1 cellular context compared by ENCODE assay signal in the genomic region with DNA sequence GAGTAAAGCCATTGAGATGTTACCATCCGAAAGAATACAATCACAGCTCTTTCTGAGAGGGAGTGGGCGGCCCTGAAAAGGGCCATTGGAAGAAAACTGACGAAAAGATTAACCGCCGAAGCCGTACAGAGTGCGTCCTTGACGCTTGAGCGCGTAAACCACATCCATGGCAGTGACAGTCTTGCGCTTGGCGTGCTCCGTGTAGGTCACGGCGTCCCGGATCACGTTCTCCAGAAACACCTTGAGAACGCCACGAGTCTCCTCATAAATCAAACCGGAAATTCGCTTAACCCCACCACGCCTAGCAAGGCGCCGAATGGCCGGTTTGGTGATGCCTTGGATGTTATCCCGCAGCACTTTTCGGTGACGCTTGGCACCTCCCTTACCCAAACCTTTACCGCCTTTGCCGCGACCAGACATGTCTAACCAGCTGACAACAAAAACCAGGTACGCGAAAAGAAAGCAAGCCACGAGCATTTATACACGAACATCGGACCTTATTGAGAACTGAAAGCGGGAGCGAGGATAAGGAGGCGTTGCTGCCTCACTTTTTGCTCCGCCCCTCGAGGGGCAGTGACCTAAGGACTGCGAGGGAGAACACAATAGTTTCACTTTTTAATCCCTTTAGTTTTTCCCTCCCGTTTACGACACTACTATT.
TF ChIP-seq lines count a peak whose summit lies in the region.

No MANE protein-coding gene starts in this region.

TF ChIP-seq in WTC11, 78 proteins besides CTCF, POLR2A, EP300 and RAD21 (continued from another document and continues in another):
- TF ChIP-seq GRHL2 (CRISPR knock-in tag; IDR thresholded peaks at IDR 0.05; ENCODE audit: insufficient replicate concordance, severe bottlenecking): no peak
- peak; percentile 97 for TF ChIP-seq NFATC4 (CRISPR knock-in tag; IDR thresholded peaks at IDR 0.05)
- TF ChIP-seq, protein P1, sequence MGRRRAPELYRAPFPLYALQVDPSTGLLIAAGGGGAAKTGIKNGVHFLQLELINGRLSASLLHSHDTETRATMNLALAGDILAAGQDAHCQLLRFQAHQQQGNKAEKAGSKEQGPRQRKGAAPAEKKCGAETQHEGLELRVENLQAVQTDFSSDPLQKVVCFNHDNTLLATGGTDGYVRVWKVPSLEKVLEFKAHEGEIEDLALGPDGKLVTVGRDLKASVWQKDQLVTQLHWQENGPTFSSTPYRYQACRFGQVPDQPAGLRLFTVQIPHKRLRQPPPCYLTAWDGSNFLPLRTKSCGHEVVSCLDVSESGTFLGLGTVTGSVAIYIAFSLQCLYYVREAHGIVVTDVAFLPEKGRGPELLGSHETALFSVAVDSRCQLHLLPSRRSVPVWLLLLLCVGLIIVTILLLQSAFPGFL (CRISPR knock-in tag; IDR thresholded peaks at IDR 0.05; ENCODE audit: borderline replicate concordance): peak; percentile 92; the same call in 1 of the 2 replicates
- TF ChIP-seq SP1 (CRISPR knock-in tag; conservative IDR thresholded peaks at IDR 0.05): peak; percentile 88
- TF ChIP-seq CREM (CRISPR knock-in tag; IDR thresholded peaks at IDR 0.05): peak; percentile 66; the same call in 1 of the 2 replicates
- TF ChIP-seq NR2C2 (CRISPR knock-in tag; IDR thresholded peaks at IDR 0.05): no peak
- no peak for TF ChIP-seq ZSCAN18 (CRISPR knock-in tag; IDR thresholded peaks at IDR 0.05)
- TF ChIP-seq, protein P2, sequence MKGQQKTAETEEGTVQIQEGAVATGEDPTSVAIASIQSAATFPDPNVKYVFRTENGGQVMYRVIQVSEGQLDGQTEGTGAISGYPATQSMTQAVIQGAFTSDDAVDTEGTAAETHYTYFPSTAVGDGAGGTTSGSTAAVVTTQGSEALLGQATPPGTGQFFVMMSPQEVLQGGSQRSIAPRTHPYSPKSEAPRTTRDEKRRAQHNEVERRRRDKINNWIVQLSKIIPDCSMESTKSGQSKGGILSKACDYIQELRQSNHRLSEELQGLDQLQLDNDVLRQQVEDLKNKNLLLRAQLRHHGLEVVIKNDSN (CRISPR knock-in tag; IDR thresholded peaks at IDR 0.05): peak; percentile 71; the same call in 1 of the 2 replicates
- peak; percentile 64; the same call in 1 of the 2 replicates for TF ChIP-seq IRF2 (CRISPR knock-in tag; IDR thresholded peaks at IDR 0.05; ENCODE audit: borderline replicate concordance, low read depth)
- no peak for TF ChIP-seq MLX (CRISPR knock-in tag; IDR thresholded peaks at IDR 0.05)
- TF ChIP-seq GABPB1 (CRISPR knock-in tag; IDR thresholded peaks at IDR 0.05): peak; percentile 77
- peak; percentile 96 for TF ChIP-seq PRRX2 (CRISPR knock-in tag; IDR thresholded peaks at IDR 0.05)
- TF ChIP-seq FOXP1 (CRISPR knock-in tag; IDR thresholded peaks at IDR 0.05; ENCODE audit: borderline replicate concordance): peak; percentile 71; the same call in 1 of the 2 replicates
- TF ChIP-seq ELF4 (CRISPR knock-in tag; IDR thresholded peaks at IDR 0.05; ENCODE audit: low read depth): no peak
- TF ChIP-seq GTF2I (CRISPR knock-in tag; conservative IDR thresholded peaks at IDR 0.05): no peak
- TF ChIP-seq HMGA2 (CRISPR knock-in tag; IDR thresholded peaks at IDR 0.05): no peak
- TF ChIP-seq TCF7 (CRISPR knock-in tag; IDR thresholded peaks at IDR 0.05; ENCODE audit: low read depth): no peak
- TF ChIP-seq ESRRA (CRISPR knock-in tag; IDR thresholded peaks at IDR 0.05; ENCODE audit: borderline replicate concordance): no peak; the same call in 1 of the 2 replicates
- TF ChIP-seq NR3C1 (CRISPR knock-in tag; conservative IDR thresholded peaks at IDR 0.05; ENCODE audit: low read depth): no peak
- TF ChIP-seq JAZF1 (CRISPR knock-in tag; IDR thresholded peaks at IDR 0.05): no peak
- no peak for TF ChIP-seq RORB (CRISPR knock-in tag; IDR thresholded peaks at IDR 0.05)
- TF ChIP-seq FOXK1 (CRISPR knock-in tag; IDR thresholded peaks at IDR 0.05): peak; percentile 59
- peak; percentile 88 for TF ChIP-seq SMAD3 (CRISPR knock-in tag; IDR thresholded peaks at IDR 0.05; ENCODE audit: borderline replicate concordance)
- peak; percentile 94 for TF ChIP-seq ZNF671 (CRISPR knock-in tag; IDR thresholded peaks at IDR 0.05)
- TF ChIP-seq, protein P3, sequence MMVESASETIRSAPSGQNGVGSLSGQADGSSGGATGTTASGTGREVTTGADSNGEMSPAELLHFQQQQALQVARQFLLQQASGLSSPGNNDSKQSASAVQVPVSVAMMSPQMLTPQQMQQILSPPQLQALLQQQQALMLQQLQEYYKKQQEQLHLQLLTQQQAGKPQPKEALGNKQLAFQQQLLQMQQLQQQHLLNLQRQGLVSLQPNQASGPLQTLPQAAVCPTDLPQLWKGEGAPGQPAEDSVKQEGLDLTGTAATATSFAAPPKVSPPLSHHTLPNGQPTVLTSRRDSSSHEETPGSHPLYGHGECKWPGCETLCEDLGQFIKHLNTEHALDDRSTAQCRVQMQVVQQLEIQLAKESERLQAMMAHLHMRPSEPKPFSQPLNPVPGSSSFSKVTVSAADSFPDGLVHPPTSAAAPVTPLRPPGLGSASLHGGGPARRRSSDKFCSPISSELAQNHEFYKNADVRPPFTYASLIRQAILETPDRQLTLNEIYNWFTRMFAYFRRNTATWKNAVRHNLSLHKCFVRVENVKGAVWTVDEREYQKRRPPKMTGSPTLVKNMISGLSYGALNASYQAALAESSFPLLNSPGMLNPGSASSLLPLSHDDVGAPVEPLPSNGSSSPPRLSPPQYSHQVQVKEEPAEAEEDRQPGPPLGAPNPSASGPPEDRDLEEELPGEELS (CRISPR knock-in tag; IDR thresholded peaks at IDR 0.05): no peak
- no peak for TF ChIP-seq ZNF317 (CRISPR knock-in tag; IDR thresholded peaks at IDR 0.05; ENCODE audit: borderline replicate concordance, low read depth)
- TF ChIP-seq CBFB (CRISPR knock-in tag; IDR thresholded peaks at IDR 0.05; ENCODE audit: low read depth): no peak
- TF ChIP-seq ZNF138 (CRISPR knock-in tag; conservative IDR thresholded peaks at IDR 0.05): no peak
- TF ChIP-seq CREB1 (CRISPR knock-in tag; IDR thresholded peaks at IDR 0.05): no peak; the same call in 1 of the 2 replicates
- peak; percentile 97 for TF ChIP-seq EMX1 (CRISPR knock-in tag; IDR thresholded peaks at IDR 0.05)
- no peak for TF ChIP-seq ATF6 (CRISPR knock-in tag; IDR thresholded peaks at IDR 0.05)
- peak; percentile 48; the same call in 1 of the 2 replicates for TF ChIP-seq ATF1 (CRISPR knock-in tag; IDR thresholded peaks at IDR 0.05)
- TF ChIP-seq MXD4 (CRISPR knock-in tag; IDR thresholded peaks at IDR 0.05; ENCODE audit: borderline replicate concordance): no peak
- TF ChIP-seq, protein P4, sequence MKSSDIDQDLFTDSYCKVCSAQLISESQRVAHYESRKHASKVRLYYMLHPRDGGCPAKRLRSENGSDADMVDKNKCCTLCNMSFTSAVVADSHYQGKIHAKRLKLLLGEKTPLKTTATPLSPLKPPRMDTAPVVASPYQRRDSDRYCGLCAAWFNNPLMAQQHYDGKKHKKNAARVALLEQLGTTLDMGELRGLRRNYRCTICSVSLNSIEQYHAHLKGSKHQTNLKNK (CRISPR knock-in tag; IDR thresholded peaks at IDR 0.05): peak; percentile 66; the same call in 1 of the 2 replicates
- TF ChIP-seq, protein P5, sequence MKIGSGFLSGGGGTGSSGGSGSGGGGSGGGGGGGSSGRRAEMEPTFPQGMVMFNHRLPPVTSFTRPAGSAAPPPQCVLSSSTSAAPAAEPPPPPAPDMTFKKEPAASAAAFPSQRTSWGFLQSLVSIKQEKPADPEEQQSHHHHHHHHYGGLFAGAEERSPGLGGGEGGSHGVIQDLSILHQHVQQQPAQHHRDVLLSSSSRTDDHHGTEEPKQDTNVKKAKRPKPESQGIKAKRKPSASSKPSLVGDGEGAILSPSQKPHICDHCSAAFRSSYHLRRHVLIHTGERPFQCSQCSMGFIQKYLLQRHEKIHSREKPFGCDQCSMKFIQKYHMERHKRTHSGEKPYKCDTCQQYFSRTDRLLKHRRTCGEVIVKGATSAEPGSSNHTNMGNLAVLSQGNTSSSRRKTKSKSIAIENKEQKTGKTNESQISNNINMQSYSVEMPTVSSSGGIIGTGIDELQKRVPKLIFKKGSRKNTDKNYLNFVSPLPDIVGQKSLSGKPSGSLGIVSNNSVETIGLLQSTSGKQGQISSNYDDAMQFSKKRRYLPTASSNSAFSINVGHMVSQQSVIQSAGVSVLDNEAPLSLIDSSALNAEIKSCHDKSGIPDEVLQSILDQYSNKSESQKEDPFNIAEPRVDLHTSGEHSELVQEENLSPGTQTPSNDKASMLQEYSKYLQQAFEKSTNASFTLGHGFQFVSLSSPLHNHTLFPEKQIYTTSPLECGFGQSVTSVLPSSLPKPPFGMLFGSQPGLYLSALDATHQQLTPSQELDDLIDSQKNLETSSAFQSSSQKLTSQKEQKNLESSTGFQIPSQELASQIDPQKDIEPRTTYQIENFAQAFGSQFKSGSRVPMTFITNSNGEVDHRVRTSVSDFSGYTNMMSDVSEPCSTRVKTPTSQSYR (CRISPR knock-in tag; IDR thresholded peaks at IDR 0.05): no peak
- TF ChIP-seq, protein P6, sequence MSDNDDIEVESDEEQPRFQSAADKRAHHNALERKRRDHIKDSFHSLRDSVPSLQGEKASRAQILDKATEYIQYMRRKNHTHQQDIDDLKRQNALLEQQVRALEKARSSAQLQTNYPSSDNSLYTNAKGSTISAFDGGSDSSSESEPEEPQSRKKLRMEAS (CRISPR knock-in tag; IDR thresholded peaks at IDR 0.05): peak; percentile 67; the same call in 1 of the 2 replicates
- TF ChIP-seq OVOL2 (CRISPR knock-in tag; IDR thresholded peaks at IDR 0.05; ENCODE audit: borderline replicate concordance): no peak
- TF ChIP-seq SMAD4 (CRISPR knock-in tag; IDR thresholded peaks at IDR 0.05): no peak
- no peak for TF ChIP-seq ZNF121 (CRISPR knock-in tag; IDR thresholded peaks at IDR 0.05)
- TF ChIP-seq ATF3 (CRISPR knock-in tag; conservative IDR thresholded peaks at IDR 0.05): no peak
- no peak for TF ChIP-seq ZBTB21 (CRISPR knock-in tag; IDR thresholded peaks at IDR 0.05; ENCODE audit: borderline replicate concordance)
- TF ChIP-seq TEAD1 (CRISPR knock-in tag; IDR thresholded peaks at IDR 0.05): peak; percentile 95
- TF ChIP-seq, protein P7, sequence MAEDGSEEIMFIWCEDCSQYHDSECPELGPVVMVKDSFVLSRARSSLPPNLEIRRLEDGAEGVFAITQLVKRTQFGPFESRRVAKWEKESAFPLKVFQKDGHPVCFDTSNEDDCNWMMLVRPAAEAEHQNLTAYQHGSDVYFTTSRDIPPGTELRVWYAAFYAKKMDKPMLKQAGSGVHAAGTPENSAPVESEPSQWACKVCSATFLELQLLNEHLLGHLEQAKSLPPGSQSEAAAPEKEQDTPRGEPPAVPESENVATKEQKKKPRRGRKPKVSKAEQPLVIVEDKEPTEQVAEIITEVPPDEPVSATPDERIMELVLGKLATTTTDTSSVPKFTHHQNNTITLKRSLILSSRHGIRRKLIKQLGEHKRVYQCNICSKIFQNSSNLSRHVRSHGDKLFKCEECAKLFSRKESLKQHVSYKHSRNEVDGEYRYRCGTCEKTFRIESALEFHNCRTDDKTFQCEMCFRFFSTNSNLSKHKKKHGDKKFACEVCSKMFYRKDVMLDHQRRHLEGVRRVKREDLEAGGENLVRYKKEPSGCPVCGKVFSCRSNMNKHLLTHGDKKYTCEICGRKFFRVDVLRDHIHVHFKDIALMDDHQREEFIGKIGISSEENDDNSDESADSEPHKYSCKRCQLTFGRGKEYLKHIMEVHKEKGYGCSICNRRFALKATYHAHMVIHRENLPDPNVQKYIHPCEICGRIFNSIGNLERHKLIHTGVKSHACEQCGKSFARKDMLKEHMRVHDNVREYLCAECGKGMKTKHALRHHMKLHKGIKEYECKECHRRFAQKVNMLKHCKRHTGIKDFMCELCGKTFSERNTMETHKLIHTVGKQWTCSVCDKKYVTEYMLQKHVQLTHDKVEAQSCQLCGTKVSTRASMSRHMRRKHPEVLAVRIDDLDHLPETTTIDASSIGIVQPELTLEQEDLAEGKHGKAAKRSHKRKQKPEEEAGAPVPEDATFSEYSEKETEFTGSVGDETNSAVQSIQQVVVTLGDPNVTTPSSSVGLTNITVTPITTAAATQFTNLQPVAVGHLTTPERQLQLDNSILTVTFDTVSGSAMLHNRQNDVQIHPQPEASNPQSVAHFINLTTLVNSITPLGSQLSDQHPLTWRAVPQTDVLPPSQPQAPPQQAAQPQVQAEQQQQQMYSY (CRISPR knock-in tag; IDR thresholded peaks at IDR 0.05): no peak; the same call in 1 of the 2 replicates
- no peak for TF ChIP-seq ZNF232 (CRISPR knock-in tag; IDR thresholded peaks at IDR 0.05)
- no peak for TF ChIP-seq ZNF396 (CRISPR knock-in tag; IDR thresholded peaks at IDR 0.05; ENCODE audit: borderline replicate concordance)
